In genomic region chr3:9914559-9915251, GRCh38 we compare ENCODE assay signal across 8 cellular contexts. TPM values are rescaled to one million over a fixed set of nuclear protein-coding genes. Genes with fewer than 3 reads are reported as not detected.
DNase-seq lines count a peak whose midpoint lies in the region; ATAC-seq and TF ChIP-seq lines count a peak whose summit lies in the region.

No MANE protein-coding gene starts in this region.

- H3K4me3 Mint-ChIP-seq in stimulated activated naive CD8-positive, alpha-beta T cell treated with anti-CD3 and anti-CD28 coated beads, Interleukin-15, amount 100 ng/mL, for 72 hours, result peak overlapping the region; percentile 78 to 81

- H3K4me3 ChIP-seq in SK-N-SH (ENCODE audit: low read depth in 2 of 2, low read length in 1 of 2) (peak overlapping the region in 1 of 2 experiments; percentile 43; a peak in 3 of 4 replicates), Panc1 (ENCODE audit: low read depth in 2 of 2, low read length in 2 of 2) (peak overlapping the region; percentile 43 to 50; a peak in 3 of 4 replicates), iPS-11a (ENCODE audit: low read depth, low read length) (peak overlapping the region; percentile 58)

- H3K4me2 ChIP-seq in SK-N-SH, result peak overlapping the region; percentile 86; the same call in 1 of the 2 replicates

- TF ChIP-seq CTCF in SK-N-SH (IDR thresholded peaks at IDR 0.05) (no peak), Panc1 (IDR thresholded peaks at IDR 0.05) (no peak)

- H3K27me3 Mint-ChIP-seq in stimulated activated naive CD8-positive, alpha-beta T cell treated with anti-CD3 and anti-CD28 coated beads, Interleukin-15, amount 100 ng/mL, for 72 hours, result peaks cover 23% of the 10 kb centered on the region

- H3K27ac Mint-ChIP-seq in stimulated activated naive CD8-positive, alpha-beta T cell treated with anti-CD3 and anti-CD28 coated beads, Interleukin-15, amount 100 ng/mL, for 72 hours, result no peak overlapping the region

- H3K4me1 Mint-ChIP-seq in stimulated activated naive CD8-positive, alpha-beta T cell treated with anti-CD3 and anti-CD28 coated beads, Interleukin-15, amount 100 ng/mL, for 72 hours, result peaks cover 26% of the 10 kb centered on the region

- H3K9me3 Mint-ChIP-seq in stimulated activated naive CD8-positive, alpha-beta T cell treated with anti-CD3 and anti-CD28 coated beads, Interleukin-15, amount 100 ng/mL, for 72 hours, result no peaks in the 10 kb centered on the region

- H3K27me3 ChIP-seq in SK-N-SH (ENCODE audit: insufficient read depth) (no peaks in the 10 kb centered on the region), Panc1 (ENCODE audit: control insufficient read depth, insufficient read depth, low read length) (no peaks in the 10 kb centered on the region)

- in situ Hi-C loops in Panc1 (cut with HindIII; ENCODE audit: low pct_unique_long_range_greater_than_20kb, low sequenced_read_pairs), result no loop called here

- CTCF ChIA-PET in SK-N-SH (lab: Yijun Ruan, JAX) (interaction anchor here (0.7 to 3.9 kb wide), 6 partner anchors 11 to 67 kb away, joined by 3 to 33 read pairs (median 8); partner anchors contain the start of gene CRELD1), Panc1 (lab: Charles Lee) (no interaction called here)

- 65% methylated on average over 5 of the region's 15 CpGs for WGBS in SK-N-SH (ENCODE audit: low lambda C conversion rate)

- no TSS peak for BruUV-seq in Panc1 (replicated peaks; lab: Mats Ljungman, UMichigan)

- peaks cover 6 to 44% of the 10 kb centered on the region in 2 experiments; a peak in 3 of 4 replicates for H3K4me1 ChIP-seq in SK-N-SH (ENCODE audit: control insufficient read depth in 1 of 2, insufficient read depth in 2 of 2, low read depth in 1 of 2, low read length in 1 of 2)
- H3K4me1 ChIP-seq in Panc1 (ENCODE audit: control insufficient read depth, insufficient read depth, low read length), result peaks cover 25% of the 10 kb centered on the region

- no peak overlapping the region for H2AFZ ChIP-seq in SK-N-SH (ENCODE audit: low read depth)

- TF ChIP-seq RAD21 in SK-N-SH (IDR thresholded peaks at IDR 0.05; ENCODE audit: low read length), result no peak

- DNase-seq in SK-N-SH (peak; percentile 78), Panc1 (ENCODE audit: low read depth, low spot score) (no peak)
- no peak for DNase-seq in stimulated activated naive CD8-positive, alpha-beta T cell treated with anti-CD3 and anti-CD28 coated beads, Interleukin-15, amount 100 ng/mL, for 72 hours
- DNase-seq in stimulated activated naive CD4-positive, alpha-beta T cell treated with Interleukin-2 at 50 U/mL for 16 hours (lab: John Stamatoyannopoulos, UW), result no peak

- POLR2A ChIA-PET in SK-N-SH (lab: Yijun Ruan, JAX), result interaction anchor here (0.6 to 1.9 kb wide), 4 partner anchors 15 to 370 kb away, joined by 3 to 6 read pairs (median 4); partner anchors contain the start of gene JAGN1
- POLR2A ChIA-PET in Panc1 (lab: Charles Lee), result interaction anchor here (0.6 kb wide), 1 partner anchor 24 kb away, joined by 7 read pairs; no protein-coding TSS in a partner anchor

- H3K79me2 ChIP-seq in SK-N-SH (ENCODE audit: insufficient read depth), result no peaks in the 10 kb centered on the region

- H3K9me3 ChIP-seq in SK-N-SH, result no peaks in the 10 kb centered on the region
- H3K9me3 ChIP-seq in Panc1 (ENCODE audit: control insufficient read depth, insufficient read depth, low read depth, low read length), result no peaks in the 10 kb centered on the region

- H3K9me2 ChIP-seq in SK-N-SH, result no peaks in the 10 kb centered on the region

- intact Hi-C loops in Panc1 (cut with micrococcal nuclease; ENCODE audit: unreplicated experiment), result no loop called here

- no peaks in the 10 kb centered on the region for H4K20me1 ChIP-seq in SK-N-SH (ENCODE audit: insufficient read depth)

- no peak overlapping the region for H3K9ac ChIP-seq in SK-N-SH

- H3K27ac ChIP-seq in SK-N-SH (ENCODE audit: low read depth in 2 of 2, low read length in 1 of 2) (peak overlapping the region in 1 of 2 experiments; percentile 60; a peak in 1 of 4 replicates), Panc1 (ENCODE audit: low read length) (peak overlapping the region; percentile 54; the same call in 1 of the 2 replicates)

- ATAC-seq in SK-N-SH treated with all-trans-retinoic acid at 6 μM for 48 hours, result no peak
- peak; percentile 20; the same call in 1 of the 2 replicates for ATAC-seq in Panc1
- ATAC-seq in stimulated activated naive CD8-positive, alpha-beta T cell treated with anti-CD3 and anti-CD28 coated beads, Interleukin-15, amount 100 ng/mL, for 72 hours, result peak; percentile 72
- no peak for ATAC-seq in GM18861 (IDR thresholded peaks at IDR 0.05; ENCODE audit: unreplicated experiment)
- no peak for ATAC-seq in HG02642 (IDR thresholded peaks at IDR 0.05; ENCODE audit: poor library complexity, unreplicated experiment)

- no peak for TF ChIP-seq EP300 in SK-N-SH (IDR thresholded peaks at IDR 0.05; ENCODE audit: borderline replicate concordance in 1 of 2, low read depth in 1 of 2, low read length in 1 of 2)

- no peaks in the 10 kb centered on the region for H3K36me3 ChIP-seq in SK-N-SH (replicated peaks in 1 of 2; ENCODE audit: control insufficient read depth in 1 of 2, insufficient read depth in 2 of 2, low read length in 1 of 2)
- H3K36me3 ChIP-seq in Panc1 (ENCODE audit: control insufficient read depth, insufficient read depth, low read length), result no peaks in the 10 kb centered on the region

- H3F3A ChIP-seq in SK-N-SH (replicated peaks; ENCODE audit: insufficient read depth), result peaks cover 6% of the 10 kb centered on the region

TF ChIP-seq in SK-N-SH, 30 proteins besides CTCF, POLR2A, EP300 and RAD21 (continues in another document):
- TF ChIP-seq TAF1 (IDR thresholded peaks at IDR 0.05; ENCODE audit: borderline replicate concordance, low read depth, low read length) (no peak), MXI1 (IDR thresholded peaks at IDR 0.05; ENCODE audit: low read depth, low read length) (no peak), CHD2 (IDR thresholded peaks at IDR 0.05; ENCODE audit: low read length, partially characterized antibody) (no peak), FOXJ3 (CRISPR knock-in tag; IDR thresholded peaks at IDR 0.05) (no peak), SMC3 (IDR thresholded peaks at IDR 0.05; ENCODE audit: low read depth, low read length) (no peak), TCF12 (IDR thresholded peaks at IDR 0.05) (no peak), RXRA (IDR thresholded peaks at IDR 0.05; ENCODE audit: borderline replicate concordance, low read depth) (no peak), RCOR1 (IDR thresholded peaks at IDR 0.05; ENCODE audit: low read length) (no peak), USF1 (IDR thresholded peaks at IDR 0.05; ENCODE audit: borderline replicate concordance, low read depth) (no peak), FOXM1 (IDR thresholded peaks at IDR 0.05; ENCODE audit: low read depth) (no peak)

TF ChIP-seq in SK-N-SH treated with all-trans-retinoic acid at 6 μM for 48 hours, 23 proteins besides CTCF, POLR2A, EP300 and RAD21 (continues in another document):
- no peak for TF ChIP-seq RARB (CRISPR knock-in tag; IDR thresholded peaks at IDR 0.05)
- TF ChIP-seq TSHZ2 (CRISPR knock-in tag; IDR thresholded peaks at IDR 0.05), result no peak
- TF ChIP-seq GLIS3 (CRISPR knock-in tag; IDR thresholded peaks at IDR 0.05), result no peak
- no peak for TF ChIP-seq PPARA (CRISPR knock-in tag; IDR thresholded peaks at IDR 0.05; ENCODE audit: borderline replicate concordance)
- no peak for TF ChIP-seq OSR1 (CRISPR knock-in tag; IDR thresholded peaks at IDR 0.05)
- no peak for TF ChIP-seq SNAI2 (CRISPR knock-in tag; IDR thresholded peaks at IDR 0.05)

RNA-seq across cellular contexts. Expression of gene IL17RC, which starts 2.2 kb away (rescaled TPM):
- 17.3 and 17.9 TPM in 2 replicates for polyA plus RNA-seq in SK-N-SH (2012; rRNA removed)
- polyA plus RNA-seq in SK-N-SH (2012; cell fraction: cytosol; rRNA removed), result 6.7 and 11.4 TPM in 2 replicates
- polyA plus RNA-seq in SK-N-SH (2012; cell fraction: nucleus; rRNA removed), result 52.7 and 62.2 TPM in 2 replicates
- total RNA-seq in Panc1 (2021; ENCODE audit: unreplicated experiment), result 23.6 TPM
- 30.6 TPM for polyA plus RNA-seq in Panc1 (2012; ENCODE audit: insufficient read length)

RNA-seq across cellular contexts. Expression of gene IL17RE, which starts 12.1 kb away (rescaled TPM):
- 0.76 and 0.95 TPM in 2 replicates for polyA plus RNA-seq in SK-N-SH (2012; rRNA removed)
- 0.24 and 0.30 TPM in 2 replicates for polyA plus RNA-seq in SK-N-SH (2012; cell fraction: cytosol; rRNA removed)
- 2.9 and 3.1 TPM in 2 replicates for polyA plus RNA-seq in SK-N-SH (2012; cell fraction: nucleus; rRNA removed)
- 1.1 TPM for total RNA-seq in Panc1 (2021; ENCODE audit: unreplicated experiment)
- 1.2 TPM for polyA plus RNA-seq in Panc1 (2012; ENCODE audit: insufficient read length)

RNA-seq across cellular contexts. Expression of gene CRELD1, which starts 18.9 kb away (rescaled TPM):
- 77.6 and 86.9 TPM in 2 replicates for polyA plus RNA-seq in SK-N-SH (2012; rRNA removed)
- 46.9 and 64.3 TPM in 2 replicates for polyA plus RNA-seq in SK-N-SH (2012; cell fraction: cytosol; rRNA removed)
- 96.4 and 104 TPM in 2 replicates for polyA plus RNA-seq in SK-N-SH (2012; cell fraction: nucleus; rRNA removed)
- 15.4 TPM for total RNA-seq in Panc1 (2021; ENCODE audit: unreplicated experiment)
- 27.3 TPM for polyA plus RNA-seq in Panc1 (2012; ENCODE audit: insufficient read length)

RNA-seq across cellular contexts. Expression of gene JAGN1, which starts 24.3 kb away (rescaled TPM):
- 40.9 and 41.6 TPM in 2 replicates for polyA plus RNA-seq in SK-N-SH (2012; rRNA removed)
- polyA plus RNA-seq in SK-N-SH (2012; cell fraction: cytosol; rRNA removed), result 33.4 and 42.7 TPM in 2 replicates
- polyA plus RNA-seq in SK-N-SH (2012; cell fraction: nucleus; rRNA removed), result 11.4 and 15.2 TPM in 2 replicates
- total RNA-seq in Panc1 (2021; ENCODE audit: unreplicated experiment), result 19.9 TPM
- polyA plus RNA-seq in Panc1 (2012; ENCODE audit: insufficient read length), result 28.3 TPM

RNA-seq across cellular contexts. Expression of gene CIDEC, which starts 34.7 kb away (rescaled TPM):
- 0.11 TPM in 1 of 2 replicates, not detected in the other for polyA plus RNA-seq in SK-N-SH (2012; rRNA removed)
- 0.04 and 0.08 TPM in 2 replicates for polyA plus RNA-seq in SK-N-SH (2012; cell fraction: cytosol; rRNA removed)
- not detected in 2 replicates for polyA plus RNA-seq in SK-N-SH (2012; cell fraction: nucleus; rRNA removed)
- total RNA-seq in Panc1 (2021; ENCODE audit: unreplicated experiment), result not detected
- polyA plus RNA-seq in Panc1 (2012; ENCODE audit: insufficient read length), result 0.35 TPM

Comparison
In these comparisons a context has a peak if more than half of its experiments do, and no peak if none do; other contexts are left out.
1. ATAC-seq: peak in Panc1 (single experiment) and stimulated activated naive CD8-positive, alpha-beta T cell treated with anti-CD3 and anti-CD28 coated beads, Interleukin-15, amount 100 ng/mL, for 72 hours (single experiment); none in SK-N-SH treated with all-trans-retinoic acid at 6 μM for 48 hours (single experiment), GM18861 (single experiment) and HG02642 (single experiment).